Comparison of ENCODE assay signal across 14 cellular contexts in the genomic region with DNA sequence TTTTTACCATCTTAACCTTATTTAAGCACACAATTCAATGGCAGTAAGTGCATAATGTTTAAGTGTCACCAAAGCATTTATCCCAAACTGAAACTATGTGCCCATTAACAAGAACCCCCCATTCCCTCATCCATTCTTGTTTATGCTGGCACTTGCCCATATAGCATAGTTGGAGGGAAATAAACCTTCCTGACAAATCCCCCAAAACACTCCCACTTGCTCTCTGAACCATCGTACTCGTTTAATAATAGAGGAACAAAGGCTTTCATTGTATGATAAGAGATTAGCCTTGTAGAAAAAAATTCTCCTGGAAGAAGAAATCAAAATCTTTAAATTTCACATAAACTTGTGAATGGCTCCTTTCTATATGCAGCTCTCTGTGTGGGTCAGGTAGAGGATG. TPM values are rescaled to one million over a fixed set of nuclear protein-coding genes. Genes with fewer than 3 reads are reported as not detected.
"Had no signal": no experiment of that assay in that cellular context is flagged by ENCODE, and none has a peak within 500 bp of the region (broad histone marks: within the 10 kb centered on the region; RNA-seq: fewer than 3 reads in every experiment).

No MANE protein-coding gene starts in this region.

- H3K4me1 ChIP-seq: colonic mucosa, heart left ventricle, spleen had no signal

- H3K36me3 ChIP-seq: colonic mucosa, heart left ventricle, ovary, spleen, tibial nerve had no signal

- H3K27me3 ChIP-seq: colonic mucosa, ovary, tibial nerve had no signal

- ATAC-seq: heart left ventricle; mucosa of descending colon; naive thymus-derived CD8-positive, alpha-beta T cell; stimulated activated memory B cell treated with anti-CD40 and anti-IgM and Interleukin-4, amounts not matched to agents 10 μg/mL and 1 μg/mL and 100 μg/mL, for 72 hours had no signal

- H3K4me3 ChIP-seq: colonic mucosa, heart left ventricle, mucosa of descending colon, ovary, spleen, tibial nerve had no signal

- H3K27ac ChIP-seq: colonic mucosa, heart left ventricle, ovary, spleen had no signal

- H3K9me3 ChIP-seq: colonic mucosa, mucosa of descending colon, ovary had no signal

- DNase-seq: colonic mucosa; dermis blood vessel endothelial cell; effector CD4-positive, alpha-beta T cell; heart left ventricle; mucosa of descending colon; naive thymus-derived CD8-positive, alpha-beta T cell; ovary; spleen; stimulated activated CD4-positive, alpha-beta T cell treated with anti-CD3 and anti-CD28 coated beads, Interleukin-15, amount 100 ng/mL, for 24 hours; stimulated activated CD4-positive, alpha-beta T cell treated with anti-CD3 and anti-CD28 coated beads, Interleukin-1b, Interleukin-23, amount 100 ng/mL, for 48 hours; stimulated activated CD4-positive, alpha-beta T cell treated with anti-CD3 and anti-CD28 coated beads, Interleukin-4, amount 100 ng/mL, for 24 hours had no signal

RNA-seq across cellular contexts. Expression of a gene that starts 26.4 kb away (rescaled TPM):
- total RNA-seq: lung microvascular endothelial cell; naive thymus-derived CD8-positive, alpha-beta T cell had no signal
